In the genomic region with DNA sequence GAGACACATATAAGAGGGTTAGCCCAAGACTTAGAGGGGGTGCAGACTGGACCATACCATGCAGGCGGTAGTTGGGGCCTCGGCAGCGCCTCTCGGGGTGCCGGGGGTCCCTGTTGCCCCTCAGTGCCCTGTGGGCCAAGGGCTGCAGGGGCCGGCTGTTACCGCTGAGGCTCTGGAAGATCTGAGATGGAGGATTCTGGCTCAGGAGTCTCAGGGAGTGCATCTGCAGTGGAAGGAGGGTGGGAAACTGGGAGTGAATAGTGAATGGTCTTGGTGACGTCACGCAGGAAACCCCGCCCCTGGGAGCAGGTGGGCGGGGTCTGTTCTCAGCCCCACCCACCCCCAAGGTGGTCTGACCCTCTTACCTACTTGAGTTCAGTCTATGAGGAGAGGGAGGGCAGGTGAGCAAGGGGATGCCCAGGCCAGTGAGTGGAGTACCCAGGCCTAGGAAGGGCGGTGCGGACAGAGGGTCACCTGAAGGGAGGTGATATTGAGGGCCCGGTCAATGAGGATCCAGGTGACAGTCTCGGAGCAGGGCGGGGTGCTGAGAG, we compare ENCODE assay signal across 1 cellular context.
TF ChIP-seq lines count a peak whose summit lies in the region.

No MANE protein-coding gene starts in this region.

TF ChIP-seq in HEK293, 187 proteins besides CTCF, POLR2A, EP300 and RAD21 (continued from another document):
- TF ChIP-seq, protein P1, sequence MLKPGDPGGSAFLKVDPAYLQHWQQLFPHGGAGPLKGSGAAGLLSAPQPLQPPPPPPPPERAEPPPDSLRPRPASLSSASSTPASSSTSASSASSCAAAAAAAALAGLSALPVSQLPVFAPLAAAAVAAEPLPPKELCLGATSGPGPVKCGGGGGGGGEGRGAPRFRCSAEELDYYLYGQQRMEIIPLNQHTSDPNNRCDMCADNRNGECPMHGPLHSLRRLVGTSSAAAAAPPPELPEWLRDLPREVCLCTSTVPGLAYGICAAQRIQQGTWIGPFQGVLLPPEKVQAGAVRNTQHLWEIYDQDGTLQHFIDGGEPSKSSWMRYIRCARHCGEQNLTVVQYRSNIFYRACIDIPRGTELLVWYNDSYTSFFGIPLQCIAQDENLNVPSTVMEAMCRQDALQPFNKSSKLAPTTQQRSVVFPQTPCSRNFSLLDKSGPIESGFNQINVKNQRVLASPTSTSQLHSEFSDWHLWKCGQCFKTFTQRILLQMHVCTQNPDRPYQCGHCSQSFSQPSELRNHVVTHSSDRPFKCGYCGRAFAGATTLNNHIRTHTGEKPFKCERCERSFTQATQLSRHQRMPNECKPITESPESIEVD (tag by site-specific recombination; IDR thresholded peaks at IDR 0.05) = no peak
- peak; percentile 64 for TF ChIP-seq KLF9 (tag by site-specific recombination; IDR thresholded peaks at IDR 0.05; ENCODE audit: low read depth)
- no peak for TF ChIP-seq ZNF843 (tag by site-specific recombination; IDR thresholded peaks at IDR 0.05)
- peak; percentile 79 for TF ChIP-seq KLF1 (tag by site-specific recombination; IDR thresholded peaks at IDR 0.05)
- TF ChIP-seq KLF8 (tag by site-specific recombination; IDR thresholded peaks at IDR 0.05) = peak; percentile 49; the same call in 1 of the 2 replicates
- peak; percentile 68 for TF ChIP-seq ZNF629 (tag by site-specific recombination; IDR thresholded peaks at IDR 0.05)
- TF ChIP-seq TCF7L2 (IDR thresholded peaks at IDR 0.05; ENCODE audit: borderline replicate concordance, low read depth, low read length) = no peak
- peak; percentile 47; the same call in 1 of the 2 replicates for TF ChIP-seq SP3 (tag by site-specific recombination; IDR thresholded peaks at IDR 0.05)
